In the genomic region with DNA sequence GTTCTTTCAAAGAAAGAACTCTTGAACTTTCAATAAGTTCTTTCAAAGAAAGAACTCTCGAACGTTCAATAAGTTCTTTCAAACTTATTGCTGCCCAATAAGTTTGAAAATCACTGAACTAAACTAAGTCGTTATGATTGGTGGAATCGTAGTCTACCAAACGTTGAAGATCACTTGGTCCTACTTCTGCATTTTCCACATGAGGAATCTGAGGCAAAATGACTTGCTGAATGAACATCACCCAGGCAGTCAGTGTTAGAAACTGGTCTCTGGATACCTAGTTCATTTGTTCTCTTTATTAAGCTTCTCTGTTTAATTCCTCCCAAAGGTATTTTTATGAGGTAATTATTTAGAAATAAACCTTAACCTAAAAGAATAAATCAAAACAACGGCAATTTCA, we compare ENCODE assay signal across 18 cellular contexts.
"Had no signal": no experiment of that assay in that cellular context is flagged by ENCODE, and none has a peak within 500 bp of the region (broad histone marks: within the 10 kb centered on the region; RNA-seq: fewer than 3 reads in every experiment).

No MANE protein-coding gene starts in this region.

- H3K27me3 ChIP-seq: left lung, thyroid gland had no signal

- H3K4me3 ChIP-seq: left lung, mucosa of descending colon, thyroid gland had no signal

- H3K9me3 Mint-ChIP-seq: activated T-helper 1 cell treated with anti-CD3 and anti-CD28 coated beads, Interleukin-12 subunit alpha, Interleukin-12 subunit beta, Interleukin-2, Interleukin-4 antibody, amounts not matched to agents 30 ng/mL and 10 ng/mL and 1 ng/mL, durations not matched to agents 14 hours and 24 hours and 36 hours; dendritic cell treated with granulocyte-macrophage colony-stimulating factor and Interleukin-4, amounts not matched to agents 40 ng/mL and 50 ng/mL, for 4 days; natural killer cell treated with Interleukin-12 subunit alpha and Interleukin-12 subunit beta and Interleukin-15 and Interleukin-18, amount 100 ng/mL, for 72 hours had no signal

- H3K36me3 Mint-ChIP-seq: natural killer cell treated with Interleukin-12 subunit alpha and Interleukin-12 subunit beta and Interleukin-15 and Interleukin-18, amount 100 ng/mL, for 72 hours had no signal

- H3K27me3 Mint-ChIP-seq: activated CD4-positive, alpha-beta T cell treated with anti-CD3 and anti-CD28 coated beads for 36 hours; dendritic cell treated with granulocyte-macrophage colony-stimulating factor and Interleukin-4, amounts not matched to agents 40 ng/mL and 50 ng/mL, for 4 days; natural killer cell treated with Interleukin-12 subunit alpha and Interleukin-12 subunit beta and Interleukin-15 and Interleukin-18, amount 100 ng/mL, for 72 hours had no signal

- H3K27ac Mint-ChIP-seq: activated T-helper 1 cell treated with anti-CD3 and anti-CD28 coated beads, Interleukin-12 subunit alpha, Interleukin-12 subunit beta, Interleukin-2, Interleukin-4 antibody, amounts not matched to agents 30 ng/mL and 10 ng/mL and 1 ng/mL, durations not matched to agents 14 hours and 24 hours and 36 hours; dendritic cell treated with granulocyte-macrophage colony-stimulating factor and Interleukin-4, amounts not matched to agents 40 ng/mL and 50 ng/mL, for 4 days had no signal

- H3K36me3 ChIP-seq: left lung, thyroid gland, WERI-Rb-1 had no signal

- H3K9me3 ChIP-seq: left lung, mucosa of descending colon, thyroid gland had no signal

- ATAC-seq: left lung; mucosa of descending colon; natural killer cell treated with Interleukin-12 subunit alpha and Interleukin-12 subunit beta and Interleukin-15 and Interleukin-18, amount 100 ng/mL, for 72 hours had no signal

- H3K27ac ChIP-seq: left lung, thyroid gland, WERI-Rb-1 had no signal

- H3K4me3 Mint-ChIP-seq: activated CD4-positive, alpha-beta T cell treated with anti-CD3 and anti-CD28 coated beads for 36 hours; activated T-helper 1 cell treated with anti-CD3 and anti-CD28 coated beads, Interleukin-12 subunit alpha, Interleukin-12 subunit beta, Interleukin-2, Interleukin-4 antibody, amounts not matched to agents 30 ng/mL and 10 ng/mL and 1 ng/mL, durations not matched to agents 14 hours and 24 hours and 36 hours; dendritic cell treated with granulocyte-macrophage colony-stimulating factor and Interleukin-4, amounts not matched to agents 40 ng/mL and 50 ng/mL, for 4 days; natural killer cell treated with Interleukin-12 subunit alpha and Interleukin-12 subunit beta and Interleukin-15 and Interleukin-18, amount 100 ng/mL, for 72 hours had no signal

- DNase-seq: activated CD4-positive, alpha-beta T cell treated with anti-CD3 and anti-CD28 coated beads for 36 hours; activated CD8-positive, alpha-beta memory T cell treated with anti-CD3 and anti-CD28 coated beads, Interleukin-2, amount 50 U/mL, for 48 hours; activated naive CD4-positive, alpha-beta T cell treated with Interleukin-2 at 50 U/mL for 16 hours; effector memory CD4-positive, alpha-beta T cell; foreskin fibroblast; glutamatergic neuron; hypothalamus; kidney; left lung; mucosa of descending colon; stimulated activated CD4-positive, alpha-beta T cell treated with anti-CD3 and anti-CD28 coated beads, Interleukin-12 subunit alpha, Interleukin-12 subunit beta, amount 100 ng/mL, for 4 hours; stimulated activated CD4-positive, alpha-beta T cell treated with anti-CD3 and anti-CD28 coated beads, Interleukin-2, amount 100 ng/mL, for 24 hours; T1000; thyroid gland; WERI-Rb-1 had no signal
